8 cellular contexts compared by ENCODE assay signal in genomic region chr15:73994419-73994883, GRCh38. TPM values are rescaled to one million over a fixed set of nuclear protein-coding genes. Genes with fewer than 3 reads are reported as not detected.
A peak's percentile ranks its signal among the peaks of the same experiment; 100 is the strongest.
DNase-seq lines count a peak whose midpoint lies in the region; ATAC-seq, FAIRE-seq and TF ChIP-seq lines count a peak whose summit lies in the region.

TSS of gene PML (plus strand) at chr15:73994716. CDS start at chr15:73994813, 97 bp downstream.

- ATAC-seq in HG02870 (IDR thresholded peaks at IDR 0.05; ENCODE audit: unreplicated experiment) (peak; percentile 71), T-helper 17 cell (peak; percentile 83)

- peak; percentile 97 for FAIRE-seq in GM12892 (lab: Jason Lieb, UNC)

- H3K4me3 ChIP-seq in left ventricle myocardium inferior, result peak within 1 kb of the TSS; percentile 76
- peak within 1 kb of the TSS; percentile 73 for H3K4me3 ChIP-seq in prostate gland
- peak within 1 kb of the TSS; percentile 94 for H3K4me3 ChIP-seq in urinary bladder (ENCODE audit: low read depth, low read length)

- peak; percentile 66; the same call in 1 of the 2 replicates for TF ChIP-seq POLR2A in GM12892 (IDR thresholded peaks at IDR 0.05; ENCODE audit: low read depth, low read length)
- TF ChIP-seq POLR2A in prostate gland (IDR thresholded peaks at IDR 0.05), result peak; percentile 89

- peak within 1 kb of the TSS; percentile 99 for H3K27ac Mint-ChIP-seq in T-helper 17 cell

- H3K4me1 ChIP-seq in left ventricle myocardium inferior (peaks cover 95% of the 10 kb centered on the region), prostate gland (replicated peaks) (peaks cover 4% of the 10 kb centered on the region), urinary bladder (ENCODE audit: insufficient read depth) (no peaks in the 10 kb centered on the region)

- peak; percentile 92 for DNase-seq in GM12892 (ENCODE audit: insufficient read length)
- peak; percentile 83 for DNase-seq in NCI-H1694 (lab: John Stamatoyannopoulos, UW)
- DNase-seq in T-helper 17 cell, result peak; percentile 82 to 87 (median 86)
- peak; percentile 41 to 96 (median 91) for DNase-seq in amygdala (lab: John Stamatoyannopoulos, UW)
- peak; percentile 97 for DNase-seq in left ventricle myocardium inferior
- DNase-seq in prostate gland (ENCODE audit: low spot score), result peak; percentile 96

- H3K9me3 ChIP-seq in T-helper 17 cell (ENCODE audit: control insufficient read depth, low read length, poor library complexity, severe bottlenecking) (no peaks in the 10 kb centered on the region), left ventricle myocardium inferior (replicated peaks) (no peaks in the 10 kb centered on the region), prostate gland (no peaks in the 10 kb centered on the region)

- peaks cover 17% of the 10 kb centered on the region for H3K36me3 ChIP-seq in left ventricle myocardium inferior
- H3K36me3 ChIP-seq in prostate gland, result no peaks in the 10 kb centered on the region
- no peaks in the 10 kb centered on the region for H3K36me3 ChIP-seq in urinary bladder (ENCODE audit: insufficient read depth)

- TF ChIP-seq CTCF in left ventricle myocardium inferior (IDR thresholded peaks at IDR 0.05; ENCODE audit: borderline replicate concordance) (no peak), prostate gland (IDR thresholded peaks at IDR 0.05) (peak in 2 of 4 experiments; percentile 24 to 38)

- H3K27me3 ChIP-seq in left ventricle myocardium inferior (ENCODE audit: low read depth) (no peaks in the 10 kb centered on the region), prostate gland (replicated peaks; ENCODE audit: insufficient read depth) (no peaks in the 10 kb centered on the region)

- intact Hi-C loops in left ventricle myocardium inferior (cut with micrococcal nuclease), result no loop called here
- intact Hi-C loops in prostate gland (cut with DNase I), result loop anchor here (10.0 kb wide), 1 partner anchor 620 kb away; the partner anchor contains the start of gene CLK3

- no peaks in the 10 kb centered on the region for H3K27me3 Mint-ChIP-seq in T-helper 17 cell

- WGBS in prostate gland, result 1% methylated on average over 26 of the region's 26 CpGs
- WGBS in urinary bladder, result under 1% methylated on average over 26 of the region's 26 CpGs

- H3K27ac ChIP-seq in left ventricle myocardium inferior (replicated peaks) (peak within 1 kb of the TSS; percentile 92), prostate gland (peak within 1 kb of the TSS; percentile 90 to 95), urinary bladder (ENCODE audit: low read depth) (peak within 1 kb of the TSS; percentile 92)

- H3K4me1 Mint-ChIP-seq in T-helper 17 cell, result peaks cover 53% of the 10 kb centered on the region

- peaks cover 5% of the 10 kb centered on the region for H3K36me3 Mint-ChIP-seq in T-helper 17 cell (ENCODE audit: low read depth)

- H3K4me3 Mint-ChIP-seq in T-helper 17 cell, result peak within 1 kb of the TSS; percentile 100

RNA-seq across cellular contexts. Expression of gene PML, which starts in this region (rescaled TPM):
- polyA plus RNA-seq in GM12892 (2012; ENCODE audit: missing spikeins), result 23.5 TPM
- total RNA-seq in T-helper 17 cell (10 to 100 TPM; 47.6 to 52.6 TPM), left ventricle myocardium inferior (19.1 TPM), prostate gland (100 to 1,000 TPM in 1 of 2 donors, 10 to 100 TPM in 1; 67.5 to 122 TPM), urinary bladder (22.3 TPM)
- 36.5 TPM for polyA plus RNA-seq in urinary bladder

Comparison
In these comparisons a context has a peak if more than half of its experiments do, and no peak if none do; other contexts are left out.
1. Peak in every context shown above with its lines: DNase-seq, ATAC-seq, H3K4me3 ChIP-seq and H3K27ac ChIP-seq.